Comparison of ENCODE assay signal across 1 cellular context in the genomic region with DNA sequence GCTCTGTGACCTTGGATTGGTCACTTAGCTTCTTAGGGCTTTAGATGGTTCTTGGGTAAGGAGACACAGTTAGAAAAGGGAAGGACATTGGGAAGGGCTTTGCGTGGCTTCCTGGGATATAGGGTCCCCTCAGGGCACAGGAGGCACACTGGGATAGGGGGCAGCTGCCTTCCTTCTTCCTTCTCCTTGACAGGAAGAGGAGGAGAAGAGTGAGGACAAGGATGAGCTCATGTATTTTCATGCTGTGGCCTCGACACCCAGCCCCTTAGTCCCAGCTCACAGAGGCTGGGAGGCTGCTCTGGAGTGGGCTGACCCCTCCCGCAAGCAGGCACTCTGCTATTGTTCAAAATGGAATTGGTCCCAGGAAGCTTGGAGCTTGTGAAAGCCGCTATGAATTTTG.
TF ChIP-seq lines count a peak whose summit lies in the region.

No MANE protein-coding gene starts in this region.

TF ChIP-seq in GM23338, 12 proteins besides CTCF, POLR2A, EP300 and RAD21:
- TF ChIP-seq, protein P1, sequence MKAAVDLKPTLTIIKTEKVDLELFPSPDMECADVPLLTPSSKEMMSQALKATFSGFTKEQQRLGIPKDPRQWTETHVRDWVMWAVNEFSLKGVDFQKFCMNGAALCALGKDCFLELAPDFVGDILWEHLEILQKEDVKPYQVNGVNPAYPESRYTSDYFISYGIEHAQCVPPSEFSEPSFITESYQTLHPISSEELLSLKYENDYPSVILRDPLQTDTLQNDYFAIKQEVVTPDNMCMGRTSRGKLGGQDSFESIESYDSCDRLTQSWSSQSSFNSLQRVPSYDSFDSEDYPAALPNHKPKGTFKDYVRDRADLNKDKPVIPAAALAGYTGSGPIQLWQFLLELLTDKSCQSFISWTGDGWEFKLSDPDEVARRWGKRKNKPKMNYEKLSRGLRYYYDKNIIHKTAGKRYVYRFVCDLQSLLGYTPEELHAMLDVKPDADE (IDR thresholded peaks at IDR 0.05): no peak
TF ChIP-seq in GM23338: peak in this region for 0.
